Comparison of ENCODE assay signal across 8 cellular contexts in the genomic region with DNA sequence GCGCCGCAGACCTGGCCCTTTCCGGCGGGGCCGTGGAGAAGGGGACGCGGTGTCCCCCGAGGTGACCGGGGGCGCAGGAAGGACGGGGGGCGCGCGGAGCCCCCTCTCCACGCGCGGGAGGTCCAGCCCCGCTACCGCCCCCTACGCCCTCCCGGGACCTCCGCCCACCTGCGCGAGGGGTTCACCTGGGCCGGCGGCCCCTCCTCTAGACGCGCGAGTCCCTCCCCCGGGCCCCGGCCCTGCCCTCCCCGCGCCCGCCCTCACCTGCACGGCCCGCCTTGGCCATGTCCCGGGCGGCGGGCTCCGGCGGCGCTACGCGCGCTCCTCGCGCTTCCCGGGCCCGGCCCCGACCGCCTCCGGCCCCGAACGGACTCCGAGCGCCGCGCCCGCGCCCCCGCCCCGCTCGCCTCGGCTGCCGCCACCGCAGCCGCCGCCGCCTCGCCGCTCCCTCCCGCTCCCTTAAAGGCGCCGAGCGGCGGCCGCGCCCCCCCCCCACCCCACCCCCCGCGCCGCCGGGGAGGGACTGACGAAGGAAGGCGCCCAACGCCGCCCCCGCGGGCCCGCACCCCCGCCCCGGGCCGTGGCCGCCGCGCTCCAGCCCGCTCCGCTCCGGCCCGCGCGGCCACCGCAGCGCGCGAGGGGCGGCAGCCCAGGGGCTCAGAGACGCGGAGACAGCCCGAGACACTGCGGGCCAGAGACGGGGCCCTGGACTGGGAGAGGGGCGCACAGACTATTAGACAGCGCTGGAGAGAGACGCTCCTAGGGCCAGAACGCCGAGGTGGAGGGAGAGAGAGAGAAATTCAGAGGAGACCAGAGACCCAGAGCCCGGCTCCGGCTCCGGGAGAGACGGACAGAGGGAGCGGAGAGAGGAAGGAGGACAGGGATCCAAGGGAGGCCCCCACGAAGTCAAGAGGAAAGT. TPM values are rescaled to one million over a fixed set of nuclear protein-coding genes. Genes with fewer than 3 reads are reported as not detected.
DNase-seq lines count a peak whose midpoint lies in the region; ATAC-seq, FAIRE-seq and TF ChIP-seq lines count a peak whose summit lies in the region.

A gene (minus strand): TSS at position 435 of the 919 bp plus-strand sequence. CDS start 149 bp downstream, at position 286.

- intact Hi-C loops in activated CD4-positive, alpha-beta T cell treated with anti-CD3 and anti-CD28 coated beads, Interleukin-2, amount 10 ng/mL, durations not matched to agents 24 days and 14 days (cut with micrococcal nuclease): no loop called here
- intact Hi-C loops in MCF 10A (cut with micrococcal nuclease) (no loop called here), HepG2 (cut with micrococcal nuclease; ENCODE audit: unreplicated experiment) (loop anchor here (10.0 kb wide), 1 partner anchor 82 kb away; no protein-coding TSS in a partner anchor), testis (cut with DNase I; ENCODE audit: low total_unique reads) (no loop called here)

- peak; percentile 27 for ATAC-seq in HepG2

- peak within 1 kb of the TSS; percentile 65 for H3K4me2 ChIP-seq in HepG2 (ENCODE audit: low read depth, low read length)

- peak within 1 kb of the TSS; percentile 72 for H3K4me3 Mint-ChIP-seq in activated CD4-positive, alpha-beta T cell treated with anti-CD3 and anti-CD28 coated beads, Interleukin-2, amount 10 ng/mL, durations not matched to agents 24 days and 14 days
- peak within 1 kb of the TSS; percentile 80 for H3K4me3 Mint-ChIP-seq in MCF 10A (ENCODE audit: unreplicated experiment)

- WGBS in HepG2 (ENCODE audit: low lambda C conversion rate): 3% methylated on average over 30 of the region's 122 CpGs
- WGBS in testis, 2 donors: 3 to 11% methylated on average over 12 to 59 of the region's 122 CpGs

- H3K79me2 ChIP-seq in HepG2 (ENCODE audit: insufficient read depth, low read length): no peaks in the 10 kb centered on the region

- peak within 1 kb of the TSS; percentile 26 to 59 (median 44); a peak in 4 of 6 replicates for H3K4me3 ChIP-seq in HepG2 (replicated peaks in 1 of 3; ENCODE audit: insufficient read depth in 1 of 3, low read depth in 2 of 3, low read length in 3 of 3)
- peak within 1 kb of the TSS; percentile 57 to 60 for H3K4me3 ChIP-seq in testis

- H2AFZ ChIP-seq in HepG2 (ENCODE audit: low read length): no peak within 1 kb of the TSS

- peaks cover 2 to 43% of the 10 kb centered on the region in 2 experiments for H3K27me3 ChIP-seq in HepG2 (ENCODE audit: control insufficient read depth in 1 of 2, insufficient read depth in 2 of 2, low read length in 2 of 2)
- H3K27me3 ChIP-seq in testis: no peaks in the 10 kb centered on the region

- CTCF ChIA-PET in MCF 10A (lab: Yijun Ruan, JAX): interaction anchor here (1.1 to 4.5 kb wide), 3 partner anchors 11 to 84 kb away, joined by 5 to 30 read pairs (median 5); no protein-coding TSS in a partner anchor
- CTCF ChIA-PET in HepG2 (lab: Yijun Ruan, JAX; ENCODE audit: low intra/inter-chr PET ratio, low total read pairs): no interaction called here

- H3K36me3 ChIP-seq in HepG2 (replicated peaks in 1 of 2; ENCODE audit: control insufficient read depth in 1 of 2, insufficient read depth in 2 of 2, low read length in 2 of 2) (no peaks in the 10 kb centered on the region), testis (ENCODE audit: low read depth, missing control alignments) (no peaks in the 10 kb centered on the region)

- no peak for TF ChIP-seq RAD21 in HepG2 (CRISPR knock-in tag; IDR thresholded peaks at IDR 0.05)

- H3K4me1 Mint-ChIP-seq in activated CD4-positive, alpha-beta T cell treated with anti-CD3 and anti-CD28 coated beads, Interleukin-2, amount 10 ng/mL, durations not matched to agents 24 days and 14 days: peaks cover 7% of the 10 kb centered on the region
- H3K4me1 Mint-ChIP-seq in MCF 10A (ENCODE audit: insufficient read depth, unreplicated experiment): peaks cover 38% of the 10 kb centered on the region

- H3K9me3 ChIP-seq in HepG2 (ENCODE audit: low read length) (no peaks in the 10 kb centered on the region), testis (no peaks in the 10 kb centered on the region)

- BruUV-seq in MCF 10A (replicated peaks; lab: Mats Ljungman, UMichigan) (no TSS peak), HepG2 (replicated peaks; lab: Mats Ljungman, UMichigan) (no TSS peak)

- H3K36me3 Mint-ChIP-seq in activated CD4-positive, alpha-beta T cell treated with anti-CD3 and anti-CD28 coated beads, Interleukin-2, amount 10 ng/mL, durations not matched to agents 24 days and 14 days (ENCODE audit: low read depth): no peaks in the 10 kb centered on the region
- H3K36me3 Mint-ChIP-seq in MCF 10A (ENCODE audit: insufficient read depth, unreplicated experiment): no peaks in the 10 kb centered on the region

- H3K4me1 ChIP-seq in HepG2 (ENCODE audit: insufficient read depth, low read length) (peaks cover 16% of the 10 kb centered on the region; the same call in 1 of the 2 replicates), testis (peaks cover 31% of the 10 kb centered on the region)

- TF ChIP-seq EP300 in HepG2 (IDR thresholded peaks at IDR 0.05; ENCODE audit: low read depth in 2 of 2, low read length in 2 of 2) (no peak), HepG2 (CRISPR knock-in tag; IDR thresholded peaks at IDR 0.05; ENCODE audit: borderline replicate concordance) (no peak)

- TF ChIP-seq POLR2A in HepG2 (IDR thresholded peaks at IDR 0.05; ENCODE audit: insufficient read depth in 1 of 2, low read depth in 2 of 2, low read length in 2 of 2) (no peak), testis (IDR thresholded peaks at IDR 0.05) (no peak)

- no peaks in the 10 kb centered on the region for H4K20me1 ChIP-seq in HepG2 (ENCODE audit: insufficient read depth, low read length)

- H3K27ac Mint-ChIP-seq in activated CD4-positive, alpha-beta T cell treated with anti-CD3 and anti-CD28 coated beads, Interleukin-2, amount 10 ng/mL, durations not matched to agents 24 days and 14 days: no peak within 1 kb of the TSS
- peak within 1 kb of the TSS; percentile 79 for H3K27ac Mint-ChIP-seq in MCF 10A (ENCODE audit: low read depth, unreplicated experiment)

- in situ Hi-C loops in HepG2 (cut with HindIII; ENCODE audit: extremely low pct_ligation_motif_present, low pct_unique_long_range_greater_than_20kb): no loop called here
- in situ Hi-C loops in G401 (cut with HindIII; ENCODE audit: low sequenced_read_pairs): no loop called here

- H3K9me3 Mint-ChIP-seq in activated CD4-positive, alpha-beta T cell treated with anti-CD3 and anti-CD28 coated beads, Interleukin-2, amount 10 ng/mL, durations not matched to agents 24 days and 14 days: no peaks in the 10 kb centered on the region
- H3K9me3 Mint-ChIP-seq in MCF 10A (ENCODE audit: unreplicated experiment): peaks cover 10% of the 10 kb centered on the region

- H3K27ac ChIP-seq in HepG2 (ENCODE audit: extremely low read length, insufficient read depth, low read length): no peak within 1 kb of the TSS
- no peak within 1 kb of the TSS for H3K27ac ChIP-seq in testis

- H3K9ac ChIP-seq in HepG2 (ENCODE audit: insufficient read depth, low read depth, low read length): no peak within 1 kb of the TSS

- TF ChIP-seq CTCF in MCF 10A (IDR thresholded peaks at IDR 0.05; ENCODE audit: unreplicated experiment) (no peak), HepG2 (CRISPR knock-in tag; IDR thresholded peaks at IDR 0.05) (no peak), testis (IDR thresholded peaks at IDR 0.05) (no peak)

- POLR2A ChIA-PET in MCF 10A (lab: Yijun Ruan, JAX) (interaction anchor here (0.6 to 2.8 kb wide), 8 partner anchors 11 to 456 kb away, joined by 3 to 24 read pairs (median 8); a partner anchor contains a TSS), HepG2 (lab: Yijun Ruan, JAX) (no interaction called here)

- DNase-seq in activated CD4-positive, alpha-beta T cell treated with anti-CD3 and anti-CD28 coated beads, Interleukin-2, amount 10 ng/mL, durations not matched to agents 24 days and 14 days: no peak
- no peak for DNase-seq in activated CD4-positive, alpha-beta T cell treated with anti-CD3 and anti-CD28 coated beads for 4 hours
- DNase-seq in MCF 10A (ENCODE audit: unreplicated experiment) (no peak), HepG2 (ENCODE audit: low spot score) (no peak), testis (no peak), OCI-M1 (lab: John Stamatoyannopoulos, UW) (no peak), G401 (ENCODE audit: low spot score) (no peak)
- no peak for DNase-seq in stimulated activated CD8-positive, alpha-beta memory T cell treated with anti-CD3 and anti-CD28 coated beads, Interleukin-4, amount 100 ng/mL, for 48 hours

- peaks cover 54% of the 10 kb centered on the region for H3K27me3 Mint-ChIP-seq in activated CD4-positive, alpha-beta T cell treated with anti-CD3 and anti-CD28 coated beads, Interleukin-2, amount 10 ng/mL, durations not matched to agents 24 days and 14 days
- no peaks in the 10 kb centered on the region for H3K27me3 Mint-ChIP-seq in MCF 10A (ENCODE audit: insufficient read depth, unreplicated experiment)

- no peak for FAIRE-seq in HepG2 (lab: Jason Lieb, UNC)

RNA-seq across cellular contexts. Expression of the gene that starts here (rescaled TPM):
- total RNA-seq in activated CD4-positive, alpha-beta T cell treated with anti-CD3 and anti-CD28 coated beads, Interleukin-2, amount 10 ng/mL, durations not matched to agents 24 days and 14 days: 0.66 and 0.77 TPM in 2 replicates
- total RNA-seq in MCF 10A (2022) (22.8 and 30.6 TPM in 2 replicates), HepG2 (2016; rRNA removed; fragmentation: Illumina TruSeq; extraction: Trizol) (0.13 and 0.28 TPM in 2 replicates), testis (1 to 10 TPM; 6.7 to 7.3 TPM)
- total RNA-seq in HepG2 (2016; cell fraction: cytosol; rRNA removed; fragmentation: Illumina TruSeq; extraction: Trizol; ENCODE audit: low read depth): not detected in 2 replicates
- 0.04 and 0.32 TPM in 2 replicates for total RNA-seq in HepG2 (2016; cell fraction: insoluble cytoplasmic fraction; rRNA removed; fragmentation: Illumina TruSeq; extraction: Trizol)
- 0.03 and 0.06 TPM in 2 replicates for total RNA-seq in HepG2 (2016; cell fraction: membrane; rRNA removed; fragmentation: Illumina TruSeq; extraction: Trizol)
- 0.16 and 0.68 TPM in 2 replicates for total RNA-seq in HepG2 (2016; cell fraction: nucleus; rRNA removed; fragmentation: Illumina TruSeq; extraction: Trizol)
- polyA plus RNA-seq in HepG2 (2011; rRNA removed) (0.29 and 0.33 TPM in 2 replicates), testis (ENCODE audit: insufficient read depth, low read depth, low replicate concordance) (6.3 TPM)
- 0.13 and 0.15 TPM in 2 replicates for polyA plus RNA-seq in HepG2 (2011; cell fraction: cytosol; rRNA removed)
- 1.6 and 1.9 TPM in 2 replicates for polyA plus RNA-seq in HepG2 (2011; cell fraction: nucleus; rRNA removed)
- polyA plus RNA-seq in HepG2 (2012): 0.23 and 0.30 TPM in 2 replicates
- polyA plus RNA-seq in HepG2 (2016; cell fraction: cytosol; fragmentation: Illumina TruSeq; extraction: Trizol; ENCODE audit: low read depth): not detected in 2 replicates
- 0.07 and 0.20 TPM in 2 replicates for polyA plus RNA-seq in HepG2 (2016; cell fraction: insoluble cytoplasmic fraction; fragmentation: Illumina TruSeq; extraction: Trizol; ENCODE audit: low read depth)
- 0.05 TPM in 1 of 2 replicates, not detected in the other for polyA plus RNA-seq in HepG2 (2016; cell fraction: membrane; fragmentation: Illumina TruSeq; extraction: Trizol; ENCODE audit: low read depth)
- polyA plus RNA-seq in HepG2 (2016; cell fraction: nucleus; fragmentation: Illumina TruSeq; extraction: Trizol; ENCODE audit: insufficient read depth, low read depth): 1.0 and 1.3 TPM in 2 replicates
- polyA minus RNA-seq in HepG2 (2011; rRNA and poly(A)+ RNA removed; ENCODE audit: low replicate concordance): 0.44 and 30.1 TPM in 2 replicates
- 0.30 and 0.44 TPM in 2 replicates for polyA minus RNA-seq in HepG2 (2011; cell fraction: cytosol; rRNA and poly(A)+ RNA removed)
- 0.50 and 0.52 TPM in 2 replicates for polyA minus RNA-seq in HepG2 (2011; cell fraction: nucleus; rRNA and poly(A)+ RNA removed)
- 0.92 and 2.1 TPM in 2 replicates for total RNA-seq in G401 (2014; rRNA removed; shearing (Covaris generic))
